20 cellular contexts compared by ENCODE assay signal in genomic region chr5:134093351-134093750, GRCh38.
"Had no signal": no experiment of that assay in that cellular context is flagged by ENCODE, and none has a peak within 500 bp of the region (broad histone marks: within the 10 kb centered on the region; RNA-seq: fewer than 3 reads in every experiment).

No MANE protein-coding gene starts in this region.

- H3K9me3 ChIP-seq: breast epithelium, esophagus muscularis mucosa, left ventricle myocardium inferior, right atrium auricular region, transverse colon, vagina had no signal

- DNase-seq: activated CD4-positive, alpha-beta memory T cell treated with anti-CD3 and anti-CD28 coated beads, Interleukin-2, amount 10 ng/mL, durations not matched to agents 7 days and 5 days; activated CD4-positive, alpha-beta T cell treated with anti-CD3 and anti-CD28 coated beads for 36 hours; activated CD8-positive, alpha-beta memory T cell treated with anti-CD3 and anti-CD28 coated beads, Interleukin-2, amount 50 U/mL, for 4 hours; activated effector memory CD4-positive, alpha-beta T cell treated with anti-CD3 and anti-CD28 coated beads, Interleukin-2, amount 50 U/mL, for 16 hours; activated T-cell treated with anti-CD3 and anti-CD28 coated beads, Interleukin-2, amount 50 U/mL, for 48 hours; aorta; hippocampal formation; left ventricle myocardium inferior; naive B cell; nucleus accumbens; stimulated activated CD4-positive, alpha-beta T cell treated with anti-CD3 and anti-CD28 coated beads, Interleukin-4, amount 100 ng/mL, for 1 hour; stimulated activated naive CD4-positive, alpha-beta T cell treated with Interleukin-2 at 50 U/mL for 16 hours; substantia nigra; T-helper 2 cell had no signal

- H3K27ac Mint-ChIP-seq: activated CD4-positive, alpha-beta memory T cell treated with anti-CD3 and anti-CD28 coated beads, Interleukin-2, amount 10 ng/mL, durations not matched to agents 7 days and 5 days; activated CD4-positive, alpha-beta T cell treated with anti-CD3 and anti-CD28 coated beads for 36 hours; progenitor cell of endocrine pancreas had no signal

- H3K4me1 ChIP-seq: breast epithelium, esophagus muscularis mucosa, left ventricle myocardium inferior, vagina had no signal

- H3K27ac ChIP-seq: breast epithelium, esophagus muscularis mucosa, left ventricle myocardium inferior, right atrium auricular region, vagina had no signal

- H3K4me3 ChIP-seq: breast epithelium, esophagus muscularis mucosa, left ventricle myocardium inferior, right atrium auricular region, transverse colon, vagina had no signal

- H3K36me3 ChIP-seq: breast epithelium, esophagus muscularis mucosa, left ventricle myocardium inferior, right atrium auricular region, transverse colon, vagina had no signal

- H3K36me3 Mint-ChIP-seq: naive B cell had no signal

- H3K27me3 ChIP-seq: breast epithelium, right atrium auricular region, transverse colon, vagina had no signal

- H3K27me3 Mint-ChIP-seq: naive B cell had no signal

- H3K4me3 Mint-ChIP-seq: activated CD4-positive, alpha-beta memory T cell treated with anti-CD3 and anti-CD28 coated beads, Interleukin-2, amount 10 ng/mL, durations not matched to agents 7 days and 5 days; activated CD4-positive, alpha-beta T cell treated with anti-CD3 and anti-CD28 coated beads for 36 hours had no signal

- H3K9me3 Mint-ChIP-seq: activated CD4-positive, alpha-beta memory T cell treated with anti-CD3 and anti-CD28 coated beads, Interleukin-2, amount 10 ng/mL, durations not matched to agents 7 days and 5 days; naive B cell had no signal
